ENCODE assay signal across 8 cellular contexts in the genomic region with DNA sequence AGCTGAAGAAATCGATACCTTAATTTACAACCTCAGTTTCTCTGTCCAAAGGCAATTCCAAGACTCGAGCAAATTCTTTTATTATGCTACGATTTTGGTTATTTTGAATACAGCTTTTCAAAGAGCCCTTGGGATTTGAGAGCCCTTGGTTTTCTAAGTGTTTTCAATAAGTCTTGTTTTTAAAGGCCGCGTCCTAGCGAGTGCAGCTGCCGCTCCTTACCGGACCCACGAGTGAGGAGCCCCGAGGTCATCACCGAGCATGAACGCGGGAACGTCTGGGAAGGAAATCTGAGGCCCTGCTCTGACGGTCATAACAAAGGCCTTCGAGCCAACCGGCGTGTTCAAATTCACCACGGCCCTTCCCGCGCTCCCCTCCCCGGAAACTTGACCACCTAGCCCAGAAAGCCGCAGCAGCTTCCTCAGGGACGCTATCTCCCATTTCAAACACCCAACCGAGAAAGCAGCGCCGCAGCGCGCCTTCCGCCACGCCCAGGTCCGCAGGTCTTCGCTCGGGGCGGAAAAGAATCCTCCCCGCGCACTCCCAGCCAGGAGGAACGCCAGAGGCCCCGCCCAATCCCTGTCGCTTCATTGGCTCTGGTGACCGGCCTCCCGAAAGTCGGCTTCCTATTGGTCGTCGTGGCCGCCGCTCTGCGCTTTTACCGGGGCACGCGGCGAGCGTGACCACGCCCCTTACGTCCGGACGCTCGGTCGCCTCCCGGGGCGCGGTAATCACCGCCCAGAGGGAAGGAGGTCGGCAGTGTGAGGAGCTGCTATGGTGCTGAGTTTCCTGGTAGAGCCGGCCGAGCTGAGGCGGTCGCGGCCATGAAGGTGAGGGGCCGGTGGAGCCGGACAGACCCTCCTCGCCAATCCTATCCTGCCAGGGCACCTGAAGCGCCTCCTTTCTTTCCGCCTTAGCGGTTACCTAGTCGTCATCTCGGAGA. TPM values are rescaled to one million over a fixed set of nuclear protein-coding genes. Genes with fewer than 3 reads are reported as not detected.
DNase-seq lines count a peak whose midpoint lies in the region; ATAC-seq and TF ChIP-seq lines count a peak whose summit lies in the region.

A gene with protein sequence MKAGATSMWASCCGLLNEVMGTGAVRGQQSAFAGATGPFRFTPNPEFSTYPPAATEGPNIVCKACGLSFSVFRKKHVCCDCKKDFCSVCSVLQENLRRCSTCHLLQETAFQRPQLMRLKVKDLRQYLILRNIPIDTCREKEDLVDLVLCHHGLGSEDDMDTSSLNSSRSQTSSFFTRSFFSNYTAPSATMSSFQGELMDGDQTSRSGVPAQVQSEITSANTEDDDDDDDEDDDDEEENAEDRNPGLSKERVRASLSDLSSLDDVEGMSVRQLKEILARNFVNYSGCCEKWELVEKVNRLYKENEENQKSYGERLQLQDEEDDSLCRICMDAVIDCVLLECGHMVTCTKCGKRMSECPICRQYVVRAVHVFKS (plus strand): TSS at position 728 of the 941 bp plus-strand sequence. CDS start 95 bp downstream, at position 823.

- peak within 1 kb of the TSS; percentile 96 for H3K4me3 Mint-ChIP-seq in activated B cell treated with CpG ODN at 0.5 μM for 24 hours

- peak; percentile 92 for ATAC-seq in HG03196 (IDR thresholded peaks at IDR 0.05; ENCODE audit: unreplicated experiment)
- peak; percentile 91 for ATAC-seq in activated B cell treated with CpG ODN at 0.5 μM for 24 hours (ENCODE audit: low read depth)

- H3K27ac Mint-ChIP-seq in activated B cell treated with CpG ODN at 0.5 μM for 24 hours, result peak within 1 kb of the TSS; percentile 95

- DNase-seq in AG08395 (ENCODE audit: low spot score) (peak; percentile 99), NCI-H345 (lab: John Stamatoyannopoulos, UW) (peak; percentile 99), activated B cell treated with CpG ODN at 0.5 μM for 24 hours (peak; percentile 93), caudate nucleus (lab: John Stamatoyannopoulos, UW) (peak; percentile 72 to 99 (median 96)), iPS-NIHi7 (ENCODE audit: extremely low spot score) (peak; percentile 100), smooth muscle cell of the brain vasculature (ENCODE audit: low read depth, low spot score) (peak; percentile 95)

- intact Hi-C loops in activated B cell treated with CpG ODN at 0.5 μM for 24 hours (cut with micrococcal nuclease), result loop anchor here (1.0 to 2.0 kb wide), 6 partner anchors 26 to 819 kb away; a partner anchor contains a TSS

- POLR2A ChIA-PET in activated B cell treated with CpG ODN at 0.5 μM for 24 hours (lab: Charles Lee), result interaction anchor here (0.5 to 4.1 kb wide), 21 partner anchors 8 to 1199 kb away, joined by 3 to 64 read pairs (median 4); a partner anchor contains a TSS

- H3K36me3 Mint-ChIP-seq in activated B cell treated with CpG ODN at 0.5 μM for 24 hours (ENCODE audit: low read depth), result peaks cover 31% of the 10 kb centered on the region

- H3K4me1 Mint-ChIP-seq in activated B cell treated with CpG ODN at 0.5 μM for 24 hours, result peaks cover 37% of the 10 kb centered on the region

- in situ Hi-C loops in GM18951 (cut with MboI; ENCODE audit: low sequenced_read_pairs, unreplicated experiment), result no loop called here

- CTCF ChIA-PET in activated B cell treated with CpG ODN at 0.5 μM for 24 hours (lab: Charles Lee), result interaction anchor here (0.6 to 2.4 kb wide), 4 partner anchors 10 to 65 kb away, joined by 3 to 11 read pairs (median 5); a partner anchor contains a TSS

- no peaks in the 10 kb centered on the region for H3K9me3 Mint-ChIP-seq in activated B cell treated with CpG ODN at 0.5 μM for 24 hours

- no peak for TF ChIP-seq CTCF in activated B cell treated with CpG ODN at 0.5 μM for 24 hours (IDR thresholded peaks at IDR 0.05)

- peak within 1 kb of the TSS; percentile 68 for H3K27ac ChIP-seq in caudate nucleus (ENCODE audit: low read depth, low read length)

- TF ChIP-seq POLR2A in GM18951 (IDR thresholded peaks at IDR 0.05; ENCODE audit: extremely low read depth, insufficient read depth, insufficient read length), result peak; percentile 99

- no peaks in the 10 kb centered on the region for H3K27me3 Mint-ChIP-seq in activated B cell treated with CpG ODN at 0.5 μM for 24 hours

RNA-seq across cellular contexts. Expression of the gene that starts here (rescaled TPM):
- total RNA-seq in activated B cell treated with CpG ODN at 0.5 μM for 24 hours, result 71.2 and 75.3 TPM in 2 replicates

Comparison
In these comparisons a context has a peak if more than half of its experiments do, and no peak if none do; other contexts are left out.
1. Peak in every context shown above with its lines: DNase-seq, ATAC-seq and H3K27ac ChIP-seq.